ENCODE assay signal across 8 cellular contexts in genomic region chr17:17237026-17237799, GRCh38. TPM values are rescaled to one million over a fixed set of nuclear protein-coding genes. Genes with fewer than 3 reads are reported as not detected.
A peak's percentile ranks its signal among the peaks of the same experiment; 100 is the strongest.
DNase-seq lines count a peak whose midpoint lies in the region; ATAC-seq and TF ChIP-seq lines count a peak whose summit lies in the region.

A gene with protein sequence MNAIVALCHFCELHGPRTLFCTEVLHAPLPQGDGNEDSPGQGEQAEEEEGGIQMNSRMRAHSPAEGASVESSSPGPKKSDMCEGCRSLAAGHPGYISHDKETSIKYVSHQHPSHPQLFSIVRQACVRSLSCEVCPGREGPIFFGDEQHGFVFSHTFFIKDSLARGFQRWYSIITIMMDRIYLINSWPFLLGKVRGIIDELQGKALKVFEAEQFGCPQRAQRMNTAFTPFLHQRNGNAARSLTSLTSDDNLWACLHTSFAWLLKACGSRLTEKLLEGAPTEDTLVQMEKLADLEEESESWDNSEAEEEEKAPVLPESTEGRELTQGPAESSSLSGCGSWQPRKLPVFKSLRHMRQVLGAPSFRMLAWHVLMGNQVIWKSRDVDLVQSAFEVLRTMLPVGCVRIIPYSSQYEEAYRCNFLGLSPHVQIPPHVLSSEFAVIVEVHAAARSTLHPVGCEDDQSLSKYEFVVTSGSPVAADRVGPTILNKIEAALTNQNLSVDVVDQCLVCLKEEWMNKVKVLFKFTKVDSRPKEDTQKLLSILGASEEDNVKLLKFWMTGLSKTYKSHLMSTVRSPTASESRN (minus strand): TSS chr17:17237168. CDS start chr17:17228137, 9,031 bp downstream.

- H3K27ac ChIP-seq in SU-DHL-6 (ENCODE audit: low read depth, low read length) (peak within 1 kb of the TSS; percentile 82), ovary (peak within 1 kb of the TSS; percentile 95 to 96), thymus (ENCODE audit: low read depth) (peak within 1 kb of the TSS; percentile 93)

- H3K36me3 ChIP-seq in SU-DHL-6 (ENCODE audit: low read length) (no peaks in the 10 kb centered on the region), ovary (no peaks in the 10 kb centered on the region), thymus (ENCODE audit: control insufficient read depth, insufficient read depth) (peaks cover under 1% of the 10 kb centered on the region)

- intact Hi-C loops in head of caudate nucleus (cut with DNase I) (loop anchor here (2.0 kb wide), 1 partner anchor 44 kb away; the partner anchor contains the start of gene COPS3), ovary (cut with DNase I) (loop anchor here in 2 of 4 donors (10.0 kb wide), 2 partner anchors 92 to 232 kb away; no protein-coding TSS in a partner anchor)

- H3K4me2 ChIP-seq in SU-DHL-6 (ENCODE audit: low read depth, low read length, poor library complexity, severe bottlenecking): peak within 1 kb of the TSS; percentile 86

- peak within 1 kb of the TSS; percentile 96 for H3K4me3 Mint-ChIP-seq in activated naive CD8-positive, alpha-beta T cell treated with anti-CD3 and anti-CD28 coated beads, Interleukin-2, amount 10 ng/mL, durations not matched to agents 7 days and 5 days

- H2AFZ ChIP-seq in SU-DHL-6 (ENCODE audit: low read depth, low read length, severe bottlenecking): peak within 1 kb of the TSS; percentile 97

- H3K27me3 Mint-ChIP-seq in activated naive CD8-positive, alpha-beta T cell treated with anti-CD3 and anti-CD28 coated beads, Interleukin-2, amount 10 ng/mL, durations not matched to agents 7 days and 5 days: no peaks in the 10 kb centered on the region

- POLR2A ChIA-PET in activated naive CD8-positive, alpha-beta T cell treated with anti-CD3 and anti-CD28 coated beads, Interleukin-2, amount 10 ng/mL, durations not matched to agents 7 days and 5 days (lab: Charles Lee): interaction anchor here (0.7 to 3.5 kb wide), 12 partner anchors 36 to 117 kb away, joined by 3 to 17 read pairs (median 4); partner anchors contain the start of gene COPS3

- H3K4me3 ChIP-seq in SU-DHL-6 (ENCODE audit: insufficient read depth, low read length, poor library complexity, severe bottlenecking) (peak within 1 kb of the TSS; percentile 96), ovary (peak within 1 kb of the TSS; percentile 94), thymus (ENCODE audit: low read length) (peak within 1 kb of the TSS; percentile 78)

- H3F3A ChIP-seq in SU-DHL-6 (ENCODE audit: insufficient read depth): peaks cover 19% of the 10 kb centered on the region

- no peaks in the 10 kb centered on the region for H3K9me2 ChIP-seq in SU-DHL-6 (replicated peaks; ENCODE audit: insufficient read depth, low read length)

- H3K9ac ChIP-seq in SU-DHL-6 (ENCODE audit: low read length): peak within 1 kb of the TSS; percentile 92

- peaks cover 18% of the 10 kb centered on the region for H3K79me2 ChIP-seq in SU-DHL-6 (ENCODE audit: insufficient read depth, low read length)

- DNase-seq in NCI-H1092 treated with DMSO at 0.1 percent for 48 hours (lab: John Stamatoyannopoulos, UW) (peak; percentile 86), head of caudate nucleus (peak; percentile 93 to 99 (median 96)), ovary (peak; percentile 89 to 94 (median 91))
- DNase-seq in activated naive CD8-positive, alpha-beta T cell treated with anti-CD3 and anti-CD28 coated beads, Interleukin-2, amount 10 ng/mL, durations not matched to agents 7 days and 5 days: peak; percentile 92

- H3K27me3 ChIP-seq in SU-DHL-6 (ENCODE audit: low read length): no peaks in the 10 kb centered on the region
- no peaks in the 10 kb centered on the region for H3K27me3 ChIP-seq in ovary
- H3K27me3 ChIP-seq in thymus (ENCODE audit: control insufficient read depth, insufficient read depth): no peaks in the 10 kb centered on the region

- H3K36me3 Mint-ChIP-seq in activated naive CD8-positive, alpha-beta T cell treated with anti-CD3 and anti-CD28 coated beads, Interleukin-2, amount 10 ng/mL, durations not matched to agents 7 days and 5 days: no peaks in the 10 kb centered on the region

- TF ChIP-seq CTCF in SU-DHL-6 (IDR thresholded peaks at IDR 0.05; ENCODE audit: insufficient read depth, low read length, poor library complexity, severe bottlenecking) (no peak), ovary (IDR thresholded peaks at IDR 0.05) (peak in 2 of 3 donors; percentile 27 to 37)

- WGBS in ovary, 3 donors: 0 to 1% (median 0%) methylated on average over 41 to 53 of the region's 53 CpGs
- under 1% methylated on average over 53 of the region's 53 CpGs for WGBS in thymus

- TF ChIP-seq POLR2A in GM10847 (IDR thresholded peaks at IDR 0.05; ENCODE audit: extremely low read depth, insufficient read length) (peak; percentile 91), ovary (IDR thresholded peaks at IDR 0.05) (peak; percentile 72)

- H4K20me1 ChIP-seq in SU-DHL-6 (ENCODE audit: low read depth, low read length): no peaks in the 10 kb centered on the region

- peaks cover 22% of the 10 kb centered on the region for H3K4me1 Mint-ChIP-seq in activated naive CD8-positive, alpha-beta T cell treated with anti-CD3 and anti-CD28 coated beads, Interleukin-2, amount 10 ng/mL, durations not matched to agents 7 days and 5 days

- H3K9me3 ChIP-seq in SU-DHL-6 (ENCODE audit: insufficient read depth, low read length): no peaks in the 10 kb centered on the region
- H3K9me3 ChIP-seq in ovary: no peaks in the 10 kb centered on the region
- no peaks in the 10 kb centered on the region for H3K9me3 ChIP-seq in thymus (ENCODE audit: control insufficient read depth)

- peak; percentile 20 for TF ChIP-seq EP300 in ovary (IDR thresholded peaks at IDR 0.05)

- no peaks in the 10 kb centered on the region for H3K9me3 Mint-ChIP-seq in activated naive CD8-positive, alpha-beta T cell treated with anti-CD3 and anti-CD28 coated beads, Interleukin-2, amount 10 ng/mL, durations not matched to agents 7 days and 5 days

- H3K27ac Mint-ChIP-seq in activated naive CD8-positive, alpha-beta T cell treated with anti-CD3 and anti-CD28 coated beads, Interleukin-2, amount 10 ng/mL, durations not matched to agents 7 days and 5 days: peak within 1 kb of the TSS; percentile 96

- H3K4me1 ChIP-seq in ovary (ENCODE audit: insufficient read depth): peaks cover 4% of the 10 kb centered on the region
- peaks cover 12% of the 10 kb centered on the region for H3K4me1 ChIP-seq in thymus (ENCODE audit: control insufficient read depth, insufficient read depth, low read length)

- ATAC-seq in HG02623 (IDR thresholded peaks at IDR 0.05; ENCODE audit: unreplicated experiment): peak; percentile 78
- ATAC-seq in activated naive CD8-positive, alpha-beta T cell treated with anti-CD3 and anti-CD28 coated beads, Interleukin-2, amount 10 ng/mL, durations not matched to agents 7 days and 5 days (ENCODE audit: low read depth): peak; percentile 82

RNA-seq across cellular contexts. Expression of the gene that starts here (rescaled TPM):
- 10 to 100 TPM; 49.2 to 53.0 TPM for total RNA-seq in activated naive CD8-positive, alpha-beta T cell treated with anti-CD3 and anti-CD28 coated beads, Interleukin-2, amount 10 ng/mL, durations not matched to agents 7 days and 5 days
- 10 to 100 TPM; 27.9 to 55.7 (median 45.1) TPM for total RNA-seq in ovary
- polyA plus RNA-seq in ovary: 10 to 100 TPM; 16.4 to 29.0 TPM
- polyA plus RNA-seq in thymus: 14.4 TPM

Comparison
In these comparisons a context has a peak if more than half of its experiments do, and no peak if none do; other contexts are left out.
1. Peak in every context shown above with its lines: DNase-seq, ATAC-seq, H3K4me3 ChIP-seq and H3K27ac ChIP-seq.